Comparison of ENCODE assay signal across 6 cellular contexts in the genomic region with DNA sequence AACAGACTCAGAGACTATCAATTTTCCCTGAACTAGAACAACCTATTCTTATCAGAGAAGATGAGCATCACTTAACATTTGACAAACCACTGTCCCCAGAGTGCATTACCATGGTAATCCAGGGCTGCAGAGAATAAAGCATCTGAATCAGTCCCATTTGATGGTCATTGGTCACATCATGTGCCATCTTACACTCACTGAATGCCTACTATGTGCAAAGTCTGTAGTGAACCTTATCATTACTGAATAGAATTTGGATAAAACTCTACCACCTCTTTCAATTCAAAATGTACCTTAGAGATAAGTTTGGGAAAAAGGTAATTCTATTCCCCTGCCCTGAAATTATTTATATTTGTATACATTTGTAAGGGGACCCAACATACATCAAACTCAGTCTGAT.
"Had no signal": no experiment of that assay in that cellular context is flagged by ENCODE, and none has a peak within 500 bp of the region (broad histone marks: within the 10 kb centered on the region; RNA-seq: fewer than 3 reads in every experiment).

No MANE protein-coding gene starts in this region.

- ATAC-seq: GM23338, HepG2 had no signal

- H2AFZ ChIP-seq: GM23338 had no signal

- H3K4me2 ChIP-seq: GM23338 had no signal

- H3K27ac ChIP-seq: HL-60 had no signal

- DNase-seq: H9, HCEC 1CT, KG1 had no signal

- H3K4me3 ChIP-seq: GM23338 had no signal
